ENCODE assay signal across 1 cellular context in the genomic region with DNA sequence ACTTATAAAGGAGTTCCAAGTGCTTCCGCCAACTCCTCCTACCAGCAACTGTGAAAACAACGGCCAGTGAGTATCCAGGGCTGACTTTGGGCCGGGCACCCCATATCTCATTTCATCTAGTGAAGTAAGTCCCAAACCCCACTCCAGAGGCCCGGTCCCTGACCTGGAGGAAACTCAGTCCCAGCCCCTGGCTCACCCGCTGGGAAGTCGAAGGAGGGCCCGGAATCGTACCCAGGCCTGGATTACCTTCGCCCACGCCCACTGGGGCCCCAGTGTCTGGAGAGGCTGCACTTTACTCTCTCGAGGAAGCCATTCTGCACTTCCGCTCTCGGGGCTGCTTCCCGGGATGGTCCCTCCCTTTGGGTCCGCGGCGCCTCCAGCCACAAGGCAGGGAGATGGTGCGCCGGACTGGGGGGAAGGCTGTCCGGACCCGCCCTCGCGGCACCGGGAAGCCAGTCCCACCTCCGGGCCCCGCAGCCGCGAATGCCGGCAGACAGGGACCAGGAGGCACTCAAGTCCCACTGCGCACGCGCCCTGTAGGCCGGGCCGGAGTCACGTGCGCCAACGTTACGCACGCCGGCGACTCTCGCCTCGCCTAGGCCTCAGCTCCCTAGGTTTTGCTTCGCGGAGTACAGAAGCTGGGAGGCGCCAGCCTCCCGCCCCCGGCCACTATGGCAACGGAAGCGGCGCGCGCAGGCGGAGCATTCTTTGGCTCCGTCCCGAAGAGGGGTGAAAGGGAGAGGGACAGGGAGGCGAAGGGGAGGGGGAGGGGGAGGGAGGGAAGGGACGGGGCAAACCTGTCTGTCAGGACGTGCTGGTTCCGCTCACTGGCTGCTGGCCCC.
TF ChIP-seq lines count a peak whose summit lies in the region.

A gene with protein sequence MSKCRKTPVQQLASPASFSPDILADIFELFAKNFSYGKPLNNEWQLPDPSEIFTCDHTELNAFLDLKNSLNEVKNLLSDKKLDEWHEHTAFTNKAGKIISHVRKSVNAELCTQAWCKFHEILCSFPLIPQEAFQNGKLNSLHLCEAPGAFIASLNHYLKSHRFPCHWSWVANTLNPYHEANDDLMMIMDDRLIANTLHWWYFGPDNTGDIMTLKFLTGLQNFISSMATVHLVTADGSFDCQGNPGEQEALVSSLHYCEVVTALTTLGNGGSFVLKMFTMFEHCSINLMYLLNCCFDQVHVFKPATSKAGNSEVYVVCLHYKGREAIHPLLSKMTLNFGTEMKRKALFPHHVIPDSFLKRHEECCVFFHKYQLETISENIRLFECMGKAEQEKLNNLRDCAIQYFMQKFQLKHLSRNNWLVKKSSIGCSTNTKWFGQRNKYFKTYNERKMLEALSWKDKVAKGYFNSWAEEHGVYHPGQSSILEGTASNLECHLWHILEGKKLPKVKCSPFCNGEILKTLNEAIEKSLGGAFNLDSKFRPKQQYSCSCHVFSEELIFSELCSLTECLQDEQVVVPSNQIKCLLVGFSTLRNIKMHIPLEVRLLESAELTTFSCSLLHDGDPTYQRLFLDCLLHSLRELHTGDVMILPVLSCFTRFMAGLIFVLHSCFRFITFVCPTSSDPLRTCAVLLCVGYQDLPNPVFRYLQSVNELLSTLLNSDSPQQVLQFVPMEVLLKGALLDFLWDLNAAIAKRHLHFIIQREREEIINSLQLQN (minus strand): TSS at position 513 of the 842 bp plus-strand sequence. CDS start 3,482 bp downstream, outside the sequence.

TF ChIP-seq in HepG2, 621 proteins besides CTCF, POLR2A, EP300 and RAD21 (continued from another document and continues in another):
- TF ChIP-seq, protein P1, sequence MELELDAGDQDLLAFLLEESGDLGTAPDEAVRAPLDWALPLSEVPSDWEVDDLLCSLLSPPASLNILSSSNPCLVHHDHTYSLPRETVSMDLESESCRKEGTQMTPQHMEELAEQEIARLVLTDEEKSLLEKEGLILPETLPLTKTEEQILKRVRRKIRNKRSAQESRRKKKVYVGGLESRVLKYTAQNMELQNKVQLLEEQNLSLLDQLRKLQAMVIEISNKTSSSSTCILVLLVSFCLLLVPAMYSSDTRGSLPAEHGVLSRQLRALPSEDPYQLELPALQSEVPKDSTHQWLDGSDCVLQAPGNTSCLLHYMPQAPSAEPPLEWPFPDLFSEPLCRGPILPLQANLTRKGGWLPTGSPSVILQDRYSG (CRISPR knock-in tag; IDR thresholded peaks at IDR 0.05) = peak; percentile 99
- TF ChIP-seq, protein P2, sequence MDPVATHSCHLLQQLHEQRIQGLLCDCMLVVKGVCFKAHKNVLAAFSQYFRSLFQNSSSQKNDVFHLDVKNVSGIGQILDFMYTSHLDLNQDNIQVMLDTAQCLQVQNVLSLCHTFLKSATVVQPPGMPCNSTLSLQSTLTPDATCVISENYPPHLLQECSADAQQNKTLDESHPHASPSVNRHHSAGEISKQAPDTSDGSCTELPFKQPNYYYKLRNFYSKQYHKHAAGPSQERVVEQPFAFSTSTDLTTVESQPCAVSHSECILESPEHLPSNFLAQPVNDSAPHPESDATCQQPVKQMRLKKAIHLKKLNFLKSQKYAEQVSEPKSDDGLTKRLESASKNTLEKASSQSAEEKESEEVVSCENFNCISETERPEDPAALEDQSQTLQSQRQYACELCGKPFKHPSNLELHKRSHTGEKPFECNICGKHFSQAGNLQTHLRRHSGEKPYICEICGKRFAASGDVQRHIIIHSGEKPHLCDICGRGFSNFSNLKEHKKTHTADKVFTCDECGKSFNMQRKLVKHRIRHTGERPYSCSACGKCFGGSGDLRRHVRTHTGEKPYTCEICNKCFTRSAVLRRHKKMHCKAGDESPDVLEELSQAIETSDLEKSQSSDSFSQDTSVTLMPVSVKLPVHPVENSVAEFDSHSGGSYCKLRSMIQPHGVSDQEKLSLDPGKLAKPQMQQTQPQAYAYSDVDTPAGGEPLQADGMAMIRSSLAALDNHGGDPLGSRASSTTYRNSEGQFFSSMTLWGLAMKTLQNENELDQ (CRISPR knock-in tag; IDR thresholded peaks at IDR 0.05; ENCODE audit: borderline replicate concordance) = no peak
- TF ChIP-seq AGO1 (IDR thresholded peaks at IDR 0.05; ENCODE audit: low read depth, low read length, poor library complexity, severe bottlenecking) (peak; percentile 84), ZBTB1 (CRISPR knock-in tag; IDR thresholded peaks at IDR 0.05; ENCODE audit: borderline replicate concordance) (0 out of 2 replicates have a peak, but pooled peaks have one; percentile 58), REL (CRISPR knock-in tag; conservative IDR thresholded peaks at IDR 0.05) (no peak), ZBTB21 (CRISPR knock-in tag; IDR thresholded peaks at IDR 0.05) (0 out of 2 replicates have a peak, but pooled peaks have one; percentile 34), THYN1 (CRISPR knock-in tag; IDR thresholded peaks at IDR 0.05; ENCODE audit: borderline replicate concordance, low read depth) (0 out of 2 replicates have a peak, but pooled peaks have one; percentile 48), ZNF20 (CRISPR knock-in tag; IDR thresholded peaks at IDR 0.05) (peak; percentile 96), ZNF207 (IDR thresholded peaks at IDR 0.05; ENCODE audit: borderline replicate concordance) (no peak), SMAD3 (CRISPR knock-in tag; IDR thresholded peaks at IDR 0.05) (peak; percentile 57), ARNTL (CRISPR knock-in tag; IDR thresholded peaks at IDR 0.05) (peak; percentile 95), SPEN (CRISPR knock-in tag; IDR thresholded peaks at IDR 0.05; ENCODE audit: low read depth) (peak; percentile 99), CCDC6 (CRISPR knock-in tag; IDR thresholded peaks at IDR 0.05) (peak; percentile 94; the same call in 1 of the 2 replicates)
- TF ChIP-seq, protein P3, sequence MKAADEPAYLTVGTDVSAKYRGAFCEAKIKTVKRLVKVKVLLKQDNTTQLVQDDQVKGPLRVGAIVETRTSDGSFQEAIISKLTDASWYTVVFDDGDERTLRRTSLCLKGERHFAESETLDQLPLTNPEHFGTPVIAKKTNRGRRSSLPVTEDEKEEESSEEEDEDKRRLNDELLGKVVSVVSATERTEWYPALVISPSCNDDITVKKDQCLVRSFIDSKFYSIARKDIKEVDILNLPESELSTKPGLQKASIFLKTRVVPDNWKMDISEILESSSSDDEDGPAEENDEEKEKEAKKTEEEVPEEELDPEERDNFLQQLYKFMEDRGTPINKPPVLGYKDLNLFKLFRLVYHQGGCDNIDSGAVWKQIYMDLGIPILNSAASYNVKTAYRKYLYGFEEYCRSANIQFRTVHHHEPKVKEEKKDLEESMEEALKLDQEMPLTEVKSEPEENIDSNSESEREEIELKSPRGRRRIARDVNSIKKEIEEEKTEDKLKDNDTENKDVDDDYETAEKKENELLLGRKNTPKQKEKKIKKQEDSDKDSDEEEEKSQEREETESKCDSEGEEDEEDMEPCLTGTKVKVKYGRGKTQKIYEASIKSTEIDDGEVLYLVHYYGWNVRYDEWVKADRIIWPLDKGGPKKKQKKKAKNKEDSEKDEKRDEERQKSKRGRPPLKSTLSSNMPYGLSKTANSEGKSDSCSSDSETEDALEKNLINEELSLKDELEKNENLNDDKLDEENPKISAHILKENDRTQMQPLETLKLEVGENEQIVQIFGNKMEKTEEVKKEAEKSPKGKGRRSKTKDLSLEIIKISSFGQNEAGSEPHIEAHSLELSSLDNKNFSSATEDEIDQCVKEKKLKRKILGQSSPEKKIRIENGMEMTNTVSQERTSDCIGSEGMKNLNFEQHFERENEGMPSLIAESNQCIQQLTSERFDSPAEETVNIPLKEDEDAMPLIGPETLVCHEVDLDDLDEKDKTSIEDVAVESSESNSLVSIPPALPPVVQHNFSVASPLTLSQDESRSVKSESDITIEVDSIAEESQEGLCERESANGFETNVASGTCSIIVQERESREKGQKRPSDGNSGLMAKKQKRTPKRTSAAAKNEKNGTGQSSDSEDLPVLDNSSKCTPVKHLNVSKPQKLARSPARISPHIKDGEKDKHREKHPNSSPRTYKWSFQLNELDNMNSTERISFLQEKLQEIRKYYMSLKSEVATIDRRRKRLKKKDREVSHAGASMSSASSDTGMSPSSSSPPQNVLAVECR (CRISPR knock-in tag; IDR thresholded peaks at IDR 0.05; ENCODE audit: borderline replicate concordance) = peak; percentile 93
- TF ChIP-seq, protein P4, sequence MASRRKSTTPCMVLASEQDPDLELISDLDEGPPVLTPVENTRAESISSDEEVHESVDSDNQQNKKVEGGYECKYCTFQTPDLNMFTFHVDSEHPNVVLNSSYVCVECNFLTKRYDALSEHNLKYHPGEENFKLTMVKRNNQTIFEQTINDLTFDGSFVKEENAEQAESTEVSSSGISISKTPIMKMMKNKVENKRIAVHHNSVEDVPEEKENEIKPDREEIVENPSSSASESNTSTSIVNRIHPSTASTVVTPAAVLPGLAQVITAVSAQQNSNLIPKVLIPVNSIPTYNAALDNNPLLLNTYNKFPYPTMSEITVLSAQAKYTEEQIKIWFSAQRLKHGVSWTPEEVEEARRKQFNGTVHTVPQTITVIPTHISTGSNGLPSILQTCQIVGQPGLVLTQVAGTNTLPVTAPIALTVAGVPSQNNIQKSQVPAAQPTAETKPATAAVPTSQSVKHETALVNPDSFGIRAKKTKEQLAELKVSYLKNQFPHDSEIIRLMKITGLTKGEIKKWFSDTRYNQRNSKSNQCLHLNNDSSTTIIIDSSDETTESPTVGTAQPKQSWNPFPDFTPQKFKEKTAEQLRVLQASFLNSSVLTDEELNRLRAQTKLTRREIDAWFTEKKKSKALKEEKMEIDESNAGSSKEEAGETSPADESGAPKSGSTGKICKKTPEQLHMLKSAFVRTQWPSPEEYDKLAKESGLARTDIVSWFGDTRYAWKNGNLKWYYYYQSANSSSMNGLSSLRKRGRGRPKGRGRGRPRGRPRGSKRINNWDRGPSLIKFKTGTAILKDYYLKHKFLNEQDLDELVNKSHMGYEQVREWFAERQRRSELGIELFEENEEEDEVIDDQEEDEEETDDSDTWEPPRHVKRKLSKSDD (CRISPR knock-in tag; IDR thresholded peaks at IDR 0.05; ENCODE audit: low read depth) = no peak; the same call in 1 of the 2 replicates
- TF ChIP-seq, protein P5, sequence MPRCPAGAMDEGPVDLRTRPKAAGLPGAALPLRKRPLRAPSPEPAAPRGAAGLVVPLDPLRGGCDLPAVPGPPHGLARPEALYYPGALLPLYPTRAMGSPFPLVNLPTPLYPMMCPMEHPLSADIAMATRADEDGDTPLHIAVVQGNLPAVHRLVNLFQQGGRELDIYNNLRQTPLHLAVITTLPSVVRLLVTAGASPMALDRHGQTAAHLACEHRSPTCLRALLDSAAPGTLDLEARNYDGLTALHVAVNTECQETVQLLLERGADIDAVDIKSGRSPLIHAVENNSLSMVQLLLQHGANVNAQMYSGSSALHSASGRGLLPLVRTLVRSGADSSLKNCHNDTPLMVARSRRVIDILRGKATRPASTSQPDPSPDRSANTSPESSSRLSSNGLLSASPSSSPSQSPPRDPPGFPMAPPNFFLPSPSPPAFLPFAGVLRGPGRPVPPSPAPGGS (CRISPR knock-in tag; IDR thresholded peaks at IDR 0.05) = peak; percentile 99
- TF ChIP-seq, protein P6, sequence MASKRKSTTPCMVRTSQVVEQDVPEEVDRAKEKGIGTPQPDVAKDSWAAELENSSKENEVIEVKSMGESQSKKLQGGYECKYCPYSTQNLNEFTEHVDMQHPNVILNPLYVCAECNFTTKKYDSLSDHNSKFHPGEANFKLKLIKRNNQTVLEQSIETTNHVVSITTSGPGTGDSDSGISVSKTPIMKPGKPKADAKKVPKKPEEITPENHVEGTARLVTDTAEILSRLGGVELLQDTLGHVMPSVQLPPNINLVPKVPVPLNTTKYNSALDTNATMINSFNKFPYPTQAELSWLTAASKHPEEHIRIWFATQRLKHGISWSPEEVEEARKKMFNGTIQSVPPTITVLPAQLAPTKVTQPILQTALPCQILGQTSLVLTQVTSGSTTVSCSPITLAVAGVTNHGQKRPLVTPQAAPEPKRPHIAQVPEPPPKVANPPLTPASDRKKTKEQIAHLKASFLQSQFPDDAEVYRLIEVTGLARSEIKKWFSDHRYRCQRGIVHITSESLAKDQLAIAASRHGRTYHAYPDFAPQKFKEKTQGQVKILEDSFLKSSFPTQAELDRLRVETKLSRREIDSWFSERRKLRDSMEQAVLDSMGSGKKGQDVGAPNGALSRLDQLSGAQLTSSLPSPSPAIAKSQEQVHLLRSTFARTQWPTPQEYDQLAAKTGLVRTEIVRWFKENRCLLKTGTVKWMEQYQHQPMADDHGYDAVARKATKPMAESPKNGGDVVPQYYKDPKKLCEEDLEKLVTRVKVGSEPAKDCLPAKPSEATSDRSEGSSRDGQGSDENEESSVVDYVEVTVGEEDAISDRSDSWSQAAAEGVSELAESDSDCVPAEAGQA (IDR thresholded peaks at IDR 0.05; ENCODE audit: low read depth) = peak; percentile 67
- TF ChIP-seq, protein P6 (CRISPR knock-in tag; IDR thresholded peaks at IDR 0.05; ENCODE audit: borderline replicate concordance) = peak; percentile 84; the same call in 1 of the 2 replicates
- TF ChIP-seq, protein P7, sequence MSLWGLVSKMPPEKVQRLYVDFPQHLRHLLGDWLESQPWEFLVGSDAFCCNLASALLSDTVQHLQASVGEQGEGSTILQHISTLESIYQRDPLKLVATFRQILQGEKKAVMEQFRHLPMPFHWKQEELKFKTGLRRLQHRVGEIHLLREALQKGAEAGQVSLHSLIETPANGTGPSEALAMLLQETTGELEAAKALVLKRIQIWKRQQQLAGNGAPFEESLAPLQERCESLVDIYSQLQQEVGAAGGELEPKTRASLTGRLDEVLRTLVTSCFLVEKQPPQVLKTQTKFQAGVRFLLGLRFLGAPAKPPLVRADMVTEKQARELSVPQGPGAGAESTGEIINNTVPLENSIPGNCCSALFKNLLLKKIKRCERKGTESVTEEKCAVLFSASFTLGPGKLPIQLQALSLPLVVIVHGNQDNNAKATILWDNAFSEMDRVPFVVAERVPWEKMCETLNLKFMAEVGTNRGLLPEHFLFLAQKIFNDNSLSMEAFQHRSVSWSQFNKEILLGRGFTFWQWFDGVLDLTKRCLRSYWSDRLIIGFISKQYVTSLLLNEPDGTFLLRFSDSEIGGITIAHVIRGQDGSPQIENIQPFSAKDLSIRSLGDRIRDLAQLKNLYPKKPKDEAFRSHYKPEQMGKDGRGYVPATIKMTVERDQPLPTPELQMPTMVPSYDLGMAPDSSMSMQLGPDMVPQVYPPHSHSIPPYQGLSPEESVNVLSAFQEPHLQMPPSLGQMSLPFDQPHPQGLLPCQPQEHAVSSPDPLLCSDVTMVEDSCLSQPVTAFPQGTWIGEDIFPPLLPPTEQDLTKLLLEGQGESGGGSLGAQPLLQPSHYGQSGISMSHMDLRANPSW (CRISPR knock-in tag; IDR thresholded peaks at IDR 0.05; ENCODE audit: borderline replicate concordance) = peak; percentile 87; the same call in 1 of the 2 replicates
